ENCODE assay signal across 12 cellular contexts in genomic region chr16:68364601-68364998, GRCh38. TPM values are rescaled to one million over a fixed set of nuclear protein-coding genes. Genes with fewer than 3 reads are reported as not detected.
DNase-seq lines count a peak whose midpoint lies in the region; ATAC-seq, FAIRE-seq and TF ChIP-seq lines count a peak whose summit lies in the region.
"Had no signal": no experiment of that assay in that cellular context is flagged by ENCODE, and none has a peak within 500 bp of the region (broad histone marks: within the 10 kb centered on the region; RNA-seq: fewer than 3 reads in every experiment).

No MANE protein-coding gene starts in this region.

- H3K4me1 ChIP-seq in Loucy (ENCODE audit: insufficient read depth, low read length, poor library complexity, severe bottlenecking) (peaks cover 85% of the 10 kb centered on the region), osteoblast (ENCODE audit: insufficient read depth, low read length) (peaks cover 11% of the 10 kb centered on the region), small intestine (ENCODE audit: control insufficient read depth in 2 of 2, insufficient read depth in 1 of 2, low read depth in 1 of 2, low read length in 1 of 2) (no peaks in the 10 kb centered on the region)

- H3K27ac ChIP-seq in osteoblast (ENCODE audit: low read depth, low read length) = no peak overlapping the region
- H3K27ac ChIP-seq in small intestine (ENCODE audit: low read depth in 1 of 2, low read length in 1 of 2) = no peak overlapping the region
- H3K27ac ChIP-seq: sigmoid colon had no signal

- H3K79me2 ChIP-seq in Loucy (ENCODE audit: insufficient read depth, low read length) = no peaks in the 10 kb centered on the region
- no peaks in the 10 kb centered on the region for H3K79me2 ChIP-seq in osteoblast (ENCODE audit: insufficient read depth, low read length)

- H3K9ac ChIP-seq in Loucy (ENCODE audit: low read depth, low read length, poor library complexity, severe bottlenecking) = peak overlapping the region; percentile 33

- no peak for ATAC-seq in HG03354 (IDR thresholded peaks at IDR 0.05; ENCODE audit: poor library complexity, severe bottlenecking, unreplicated experiment)

- WGBS in small intestine, 3 donors = 71 to 80% (median 74%) methylated on average over 13 of the region's 13 CpGs

- H3K4me3 ChIP-seq in Loucy (ENCODE audit: low read length, poor library complexity, severe bottlenecking) = no peak overlapping the region
- H3K4me3 ChIP-seq in epithelial cell of esophagus (ENCODE audit: low read length) = no peak overlapping the region
- no peak overlapping the region for H3K4me3 ChIP-seq in osteoblast (ENCODE audit: insufficient read depth, low read length)
- no peak overlapping the region for H3K4me3 ChIP-seq in small intestine (ENCODE audit: low read depth in 1 of 2, low read length in 2 of 2)
- H3K4me3 ChIP-seq: sigmoid colon had no signal

- H3K9me2 ChIP-seq in Loucy (replicated peaks; ENCODE audit: low read depth, low read length) = no peaks in the 10 kb centered on the region

- H4K20me1 ChIP-seq in Loucy (ENCODE audit: insufficient read depth, low read length, poor library complexity, severe bottlenecking) = no peaks in the 10 kb centered on the region
- no peaks in the 10 kb centered on the region for H4K20me1 ChIP-seq in osteoblast (ENCODE audit: insufficient read depth, low read length)

- FAIRE-seq in small intestine (lab: Jason Lieb, UNC) = no peak
- FAIRE-seq: urothelium cell line had no signal

- no peaks in the 10 kb centered on the region for H3K9me3 ChIP-seq in Loucy (ENCODE audit: insufficient read depth, low read depth, low read length)
- H3K9me3 ChIP-seq in osteoblast (ENCODE audit: low read depth, low read length) = no peaks in the 10 kb centered on the region
- no peaks in the 10 kb centered on the region for H3K9me3 ChIP-seq in small intestine (ENCODE audit: control insufficient read depth, low read depth)
- H3K9me3 ChIP-seq: sigmoid colon had no signal

- H2AFZ ChIP-seq in Loucy (ENCODE audit: low read length) = no peak overlapping the region
- H2AFZ ChIP-seq in osteoblast (ENCODE audit: low read length) = no peak overlapping the region

- TF ChIP-seq CTCF in Loucy (conservative IDR thresholded peaks at IDR 0.05; ENCODE audit: low read length) = peak; percentile 54
- TF ChIP-seq CTCF in epithelial cell of esophagus (IDR thresholded peaks at IDR 0.05; ENCODE audit: insufficient read depth, low read depth, low read length, missing control alignments) = peak; percentile 8
- peak; percentile 21 for TF ChIP-seq CTCF in osteoblast (IDR thresholded peaks at IDR 0.05; ENCODE audit: extremely low read depth, low read depth, low read length)

- peak; percentile 28 for DNase-seq in EL
- no peak for DNase-seq in epithelial cell of esophagus (ENCODE audit: low read depth)
- DNase-seq in osteoblast (ENCODE audit: insufficient read length, low spot score, missing footprints) = no peak
- DNase-seq in NCI-H345 (lab: John Stamatoyannopoulos, UW) = no peak
- DNase-seq in COR-L47 (lab: John Stamatoyannopoulos, UW) = no peak
- no peak for DNase-seq in small intestine
- DNase-seq: activated CD4-positive, CD25-positive, alpha-beta regulatory T cell; NCI-H226; sigmoid colon had no signal

- H3F3A ChIP-seq in Loucy (ENCODE audit: low read depth) = 0 out of 2 replicates have a peak, but pooled peaks cover 3% of the 10 kb centered on the region

- H3K36me3 ChIP-seq in Loucy (ENCODE audit: insufficient read depth, low read length) (no peaks in the 10 kb centered on the region), osteoblast (ENCODE audit: insufficient read depth, low read length) (no peaks in the 10 kb centered on the region), small intestine (ENCODE audit: control insufficient read depth in 2 of 2, insufficient read depth in 2 of 2, low read length in 2 of 2) (peaks cover 6 to 28% of the 10 kb centered on the region in 2 donors)

- H3K4me2 ChIP-seq in Loucy (ENCODE audit: low read depth, low read length, poor library complexity, severe bottlenecking) (no peak overlapping the region), osteoblast (ENCODE audit: insufficient read depth, low read length) (no peak overlapping the region)

- H3K27me3 ChIP-seq in Loucy (ENCODE audit: insufficient read depth, low read length, poor library complexity, severe bottlenecking) (no peaks in the 10 kb centered on the region), osteoblast (ENCODE audit: insufficient read depth, low read length) (no peaks in the 10 kb centered on the region), small intestine (ENCODE audit: control insufficient read depth in 2 of 2, insufficient read depth in 2 of 2, low read length in 2 of 2) (no peaks in the 10 kb centered on the region)

RNA-seq across cellular contexts. Expression of gene PRMT7, which starts 53.8 kb away (rescaled TPM):
- total RNA-seq in osteoblast = 35.4 and 36.9 TPM in 2 replicates
- polyA plus RNA-seq in small intestine = 10 to 100 TPM; 13.6 to 26.7 (median 13.8) TPM

RNA-seq across cellular contexts. Expression of gene SLC7A6OS, which starts 53.9 kb away (rescaled TPM):
- total RNA-seq in osteoblast = 12.1 and 12.3 TPM in 2 replicates
- polyA plus RNA-seq in small intestine = 1 to 10 TPM; 3.8 to 6.6 (median 5.1) TPM
